In the genomic region with DNA sequence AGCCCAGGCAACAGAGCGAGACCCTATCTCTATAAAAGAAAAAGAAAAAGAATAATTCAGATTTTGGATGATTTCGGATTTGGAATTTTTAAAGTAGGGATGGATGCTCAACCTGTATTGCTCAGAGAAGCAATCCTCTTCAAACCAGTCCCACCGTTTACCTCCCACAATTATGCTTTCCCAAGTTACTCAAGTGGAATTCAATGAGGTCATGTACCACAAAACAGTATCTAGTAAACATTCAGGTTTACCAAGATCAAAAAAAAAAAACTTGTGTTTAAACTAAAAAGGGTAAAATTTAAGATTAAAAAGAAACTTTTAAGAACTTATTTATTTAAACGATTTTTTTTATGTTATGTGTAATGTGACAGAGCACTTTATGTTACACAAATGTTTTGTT, we compare ENCODE assay signal across 9 cellular contexts. TPM values are rescaled to one million over a fixed set of nuclear protein-coding genes. Genes with fewer than 3 reads are reported as not detected.
DNase-seq lines count a peak whose midpoint lies in the region; ATAC-seq and TF ChIP-seq lines count a peak whose summit lies in the region.
"Had no signal": no experiment of that assay in that cellular context is flagged by ENCODE, and none has a peak within 500 bp of the region (broad histone marks: within the 10 kb centered on the region; RNA-seq: fewer than 3 reads in every experiment).

No MANE protein-coding gene starts in this region.

- peaks cover 34% of the 10 kb centered on the region for H3K4me1 Mint-ChIP-seq in osteocyte (ENCODE audit: unreplicated experiment)

- H3K4me1 ChIP-seq in endocrine pancreas (ENCODE audit: control insufficient read depth, insufficient read depth, low read length) = peaks cover 14% of the 10 kb centered on the region

- no peak overlapping the region for H3K9ac ChIP-seq in endocrine pancreas (ENCODE audit: control insufficient read depth, insufficient read depth, low read length)

- no peaks in the 10 kb centered on the region for H3K27me3 ChIP-seq in endocrine pancreas (ENCODE audit: control insufficient read depth, insufficient read depth, low read length)
- H3K27me3 ChIP-seq: stomach had no signal

- DNase-seq in EH (ENCODE audit: low read depth) (peak; percentile 26), NB4 (ENCODE audit: low read depth) (no peak), osteocyte (ENCODE audit: extremely low spot score, unreplicated experiment) (no peak), GM10266 (ENCODE audit: extremely low spot score) (no peak)
- DNase-seq in effector CD4-positive, alpha-beta T cell = no peak
- DNase-seq: SHP77 treated with DMSO at 0.1 percent for 48 hours, stomach had no signal

- peak overlapping the region; percentile 96 for H3K4me3 ChIP-seq in NB4 (ENCODE audit: low read depth, low read length)
- H3K4me3 ChIP-seq in endocrine pancreas (ENCODE audit: control insufficient read depth, insufficient read depth, low read length) = peak overlapping the region; percentile 98

- no peak for ATAC-seq in GM21360 (IDR thresholded peaks at IDR 0.05; ENCODE audit: unreplicated experiment)

- H3K36me3 Mint-ChIP-seq in osteocyte (ENCODE audit: unreplicated experiment) = peaks cover 23% of the 10 kb centered on the region

- H3K27me3 Mint-ChIP-seq in osteocyte (ENCODE audit: unreplicated experiment) = no peaks in the 10 kb centered on the region

- TF ChIP-seq POLR2A in NB4 (IDR thresholded peaks at IDR 0.05; ENCODE audit: extremely low read depth, insufficient read length) = no peak

- H3K9me3 ChIP-seq in endocrine pancreas (ENCODE audit: control insufficient read depth, low read length) = no peaks in the 10 kb centered on the region
- H3K9me3 ChIP-seq: stomach had no signal

- TF ChIP-seq CTCF in NB4 (IDR thresholded peaks at IDR 0.05; ENCODE audit: low read depth, low read length) (no peak), osteocyte (IDR thresholded peaks at IDR 0.05) (no peak), GM10266 (IDR thresholded peaks at IDR 0.05; ENCODE audit: control insufficient read depth, insufficient read depth, low read depth, missing control alignments) (no peak)

- H3K36me3 ChIP-seq in endocrine pancreas (ENCODE audit: control insufficient read depth, insufficient read depth, low read length) = peaks cover 5% of the 10 kb centered on the region

- peak overlapping the region; percentile 96 for H3K4me3 Mint-ChIP-seq in osteocyte (ENCODE audit: unreplicated experiment)

- no peaks in the 10 kb centered on the region for H3K9me3 Mint-ChIP-seq in osteocyte (ENCODE audit: unreplicated experiment)

- H3K27ac Mint-ChIP-seq in osteocyte (ENCODE audit: unreplicated experiment) = no peak overlapping the region

RNA-seq across cellular contexts. Expression of a gene that starts 2.5 kb away (rescaled TPM):
- total RNA-seq in osteocyte = 77.3 and 81.1 TPM in 2 replicates

RNA-seq across cellular contexts. Expression of a gene that starts 14.8 kb away (rescaled TPM):
- total RNA-seq in osteocyte = 8.1 and 10.7 TPM in 2 replicates
